ENCODE assay signal across 6 cellular contexts in genomic region chrX:19909761-19910160, GRCh38.
"Had no signal": no experiment of that assay in that cellular context is flagged by ENCODE, and none has a peak within 500 bp of the region (broad histone marks: within the 10 kb centered on the region; RNA-seq: fewer than 3 reads in every experiment).

No MANE protein-coding gene starts in this region.

- FAIRE-seq: HepG2, HTR-8/SVneo, K562 had no signal

- H3K4me3 ChIP-seq: K562 had no signal

- H3K27ac ChIP-seq: HL-60 had no signal

- ATAC-seq: HepG2, K562 had no signal

- DNase-seq: IMR-90, KBM-7 had no signal
